In the genomic region with DNA sequence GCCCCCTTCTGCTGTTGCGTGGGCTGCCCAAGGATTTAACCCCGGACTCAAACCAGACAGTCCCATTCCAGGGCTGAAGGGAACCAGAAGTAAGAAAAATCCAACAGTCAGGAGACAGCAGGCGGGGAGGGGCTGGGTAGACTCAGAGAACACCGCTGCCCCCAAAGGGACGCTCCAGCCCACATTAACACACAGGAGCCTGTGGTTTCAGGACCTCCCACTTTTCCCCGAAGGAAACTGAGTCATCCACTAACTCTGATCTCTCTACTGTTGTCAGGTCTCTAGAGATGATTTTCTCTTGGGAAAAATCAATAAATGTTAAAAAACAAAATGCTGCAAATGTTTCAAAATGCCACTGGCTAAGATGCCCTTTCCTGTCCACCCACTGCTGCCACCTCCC, we compare ENCODE assay signal across 17 cellular contexts. TPM values are rescaled to one million over a fixed set of nuclear protein-coding genes. Genes with fewer than 3 reads are reported as not detected.
DNase-seq lines count a peak whose midpoint lies in the region; ATAC-seq lines count a peak whose summit lies in the region.
"Had no signal": no experiment of that assay in that cellular context is flagged by ENCODE, and none has a peak within 500 bp of the region (broad histone marks: within the 10 kb centered on the region; RNA-seq: fewer than 3 reads in every experiment).

No MANE protein-coding gene starts in this region.

- CTCF ChIA-PET in activated naive CD4-positive, alpha-beta T cell treated with anti-CD3 and anti-CD28 coated beads, Interleukin-2, amount 10 ng/mL, durations not matched to agents 7 days and 5 days (lab: Charles Lee): no interaction called here

- no peak overlapping the region for H4K91ac ChIP-seq in trophoblast cell (ENCODE audit: low read depth, low read length)

- H3K79me1 ChIP-seq in trophoblast cell (ENCODE audit: low read length): no peaks in the 10 kb centered on the region

- H3K36me3 Mint-ChIP-seq in activated naive CD4-positive, alpha-beta T cell treated with anti-CD3 and anti-CD28 coated beads, Interleukin-2, amount 50 U/mL, for 72 hours: peaks cover 18 to 21% of the 10 kb centered on the region in 2 donors
- peaks cover 59% of the 10 kb centered on the region for H3K36me3 Mint-ChIP-seq in activated naive CD4-positive, alpha-beta T cell treated with anti-CD3 and anti-CD28 coated beads, Interleukin-2, amount 10 ng/mL, durations not matched to agents 7 days and 5 days
- peaks cover 95% of the 10 kb centered on the region for H3K36me3 Mint-ChIP-seq in activated T-helper 17 cell treated with anti-CD3 and anti-CD28 coated beads, Interleukin-2, amount 50 U/mL, for 72 hours (ENCODE audit: low read depth)
- H3K36me3 Mint-ChIP-seq: natural killer cell treated with Interleukin-12 subunit alpha and Interleukin-12 subunit beta and Interleukin-15 and Interleukin-18, amount 100 ng/mL, for 72 hours had no signal

- H3K27ac ChIP-seq in trophoblast cell (ENCODE audit: low read depth, low read length): no peak overlapping the region

- H3K79me2 ChIP-seq in trophoblast cell (ENCODE audit: control insufficient read depth, insufficient read depth, low read length, poor library complexity): no peaks in the 10 kb centered on the region

- no peaks in the 10 kb centered on the region for H3K9me3 Mint-ChIP-seq in activated naive CD4-positive, alpha-beta T cell treated with anti-CD3 and anti-CD28 coated beads, Interleukin-2, amount 50 U/mL, for 72 hours
- no peaks in the 10 kb centered on the region for H3K9me3 Mint-ChIP-seq in activated naive CD4-positive, alpha-beta T cell treated with anti-CD3 and anti-CD28 coated beads, Interleukin-2, amount 10 ng/mL, durations not matched to agents 7 days and 5 days
- no peaks in the 10 kb centered on the region for H3K9me3 Mint-ChIP-seq in activated T-helper 17 cell treated with anti-CD3 and anti-CD28 coated beads, Interleukin-2, amount 50 U/mL, for 72 hours
- H3K9me3 Mint-ChIP-seq: natural killer cell treated with Interleukin-12 subunit alpha and Interleukin-12 subunit beta and Interleukin-15 and Interleukin-18, amount 100 ng/mL, for 72 hours had no signal

- H2BK120ac ChIP-seq in trophoblast cell (ENCODE audit: insufficient read depth, low read length, poor library complexity): no peak overlapping the region

- H3K36me3 ChIP-seq in trophoblast cell (ENCODE audit: control insufficient read depth in 1 of 2, insufficient read depth in 2 of 2, low read length in 2 of 2): peaks cover 23 to 40% of the 10 kb centered on the region in 2 experiments

- H3K4me2 ChIP-seq in trophoblast cell (ENCODE audit: low read length): no peak overlapping the region

- H4K8ac ChIP-seq in trophoblast cell (ENCODE audit: low read depth, low read length): no peak overlapping the region

- no peak overlapping the region for H3K14ac ChIP-seq in trophoblast cell (ENCODE audit: low read length)

- peak; percentile 57 to 72 for ATAC-seq in activated naive CD4-positive, alpha-beta T cell treated with anti-CD3 and anti-CD28 coated beads, Interleukin-2, amount 50 U/mL, for 72 hours
- ATAC-seq in activated T-helper 17 cell treated with anti-CD3 and anti-CD28 coated beads, Interleukin-2, amount 50 U/mL, for 72 hours (replicated peaks): peak; percentile 88
- no peak for ATAC-seq in left cardiac atrium
- ATAC-seq: natural killer cell treated with Interleukin-12 subunit alpha and Interleukin-12 subunit beta and Interleukin-15 and Interleukin-18, amount 100 ng/mL, for 72 hours had no signal

- H3K4me1 ChIP-seq in trophoblast cell (ENCODE audit: control insufficient read depth in 1 of 2, insufficient read depth in 2 of 2, low read length in 2 of 2): no peaks in the 10 kb centered on the region

- H3K4me1 Mint-ChIP-seq in activated naive CD4-positive, alpha-beta T cell treated with anti-CD3 and anti-CD28 coated beads, Interleukin-2, amount 10 ng/mL, durations not matched to agents 7 days and 5 days: peaks cover 32% of the 10 kb centered on the region
- H3K4me1 Mint-ChIP-seq in activated T-helper 17 cell treated with anti-CD3 and anti-CD28 coated beads, Interleukin-2, amount 50 U/mL, for 72 hours: peaks cover 39% of the 10 kb centered on the region

- no peak overlapping the region for H2AFZ ChIP-seq in trophoblast cell (ENCODE audit: insufficient read depth, low read length, poor library complexity)

- H2AK5ac ChIP-seq in trophoblast cell (ENCODE audit: low read length): no peak overlapping the region

- intact Hi-C loops in left cardiac atrium (cut with DNase I): no loop called here

- H3K4me3 Mint-ChIP-seq in activated naive CD4-positive, alpha-beta T cell treated with anti-CD3 and anti-CD28 coated beads, Interleukin-2, amount 10 ng/mL, durations not matched to agents 7 days and 5 days: no peak overlapping the region
- H3K4me3 Mint-ChIP-seq in activated T-helper 17 cell treated with anti-CD3 and anti-CD28 coated beads, Interleukin-2, amount 50 U/mL, for 72 hours: peak overlapping the region; percentile 35
- H3K4me3 Mint-ChIP-seq: natural killer cell treated with Interleukin-12 subunit alpha and Interleukin-12 subunit beta and Interleukin-15 and Interleukin-18, amount 100 ng/mL, for 72 hours had no signal

- H3K4me3 ChIP-seq in trophoblast cell (ENCODE audit: low read depth, low read length): peak overlapping the region; percentile 10
- H3K4me3 ChIP-seq: skin epidermis had no signal

- WGBS in trophoblast cell (ENCODE audit: extremely low coverage, insufficient coverage, insufficient read length): no CpG with 5 or more reads among the region's 6 CpGs

- H3K23ac ChIP-seq in trophoblast cell (ENCODE audit: low read length): no peak overlapping the region

- no peaks in the 10 kb centered on the region for H3K27me3 ChIP-seq in trophoblast cell (ENCODE audit: insufficient read depth, low read length)

- no peak for DNase-seq in activated naive CD4-positive, alpha-beta T cell treated with anti-CD3 and anti-CD28 coated beads, Interleukin-2, amount 50 U/mL, for 72 hours (ENCODE audit: low spot score in 2 of 2)
- no peak for DNase-seq in activated naive CD4-positive, alpha-beta T cell treated with anti-CD3 and anti-CD28 coated beads, Interleukin-2, amount 10 ng/mL, durations not matched to agents 7 days and 5 days
- no peak for DNase-seq in trophoblast cell
- DNase-seq in left cardiac atrium: no peak
- DNase-seq in OCI-M2 (lab: John Stamatoyannopoulos, UW; ENCODE audit: unreplicated experiment): no peak
- DNase-seq in NCI-H1092 (lab: John Stamatoyannopoulos, UW): no peak
- DNase-seq: activated CD4-positive, CD25-positive, alpha-beta regulatory T cell; activated effector memory CD4-positive, alpha-beta T cell treated with Interleukin-2 at 50 U/mL for 16 hours; kidney; NCI-H1105 treated with DMSO at 0.1 percent for 48 hours; NCI-H510A treated with DMSO at 0.1 percent for 48 hours; Right ventricle myocardium superior; stimulated activated naive CD4-positive, alpha-beta T cell treated with Interleukin-2 at 50 U/mL for 16 hours had no signal

- H3K4ac ChIP-seq in trophoblast cell (ENCODE audit: low read depth, low read length): no peak overlapping the region

- H2BK5ac ChIP-seq in trophoblast cell (ENCODE audit: low read depth, low read length, poor library complexity): no peak overlapping the region

- no peak overlapping the region for H3K9ac ChIP-seq in trophoblast cell (ENCODE audit: low read length)

- peak overlapping the region; percentile 76 to 84 for H3K27ac Mint-ChIP-seq in activated naive CD4-positive, alpha-beta T cell treated with anti-CD3 and anti-CD28 coated beads, Interleukin-2, amount 50 U/mL, for 72 hours
- H3K27ac Mint-ChIP-seq in activated naive CD4-positive, alpha-beta T cell treated with anti-CD3 and anti-CD28 coated beads, Interleukin-2, amount 10 ng/mL, durations not matched to agents 7 days and 5 days: no peak overlapping the region
- peak overlapping the region; percentile 84 for H3K27ac Mint-ChIP-seq in activated T-helper 17 cell treated with anti-CD3 and anti-CD28 coated beads, Interleukin-2, amount 50 U/mL, for 72 hours
- H3K27ac Mint-ChIP-seq: progenitor cell of endocrine pancreas had no signal

- no peaks in the 10 kb centered on the region for H3K9me3 ChIP-seq in trophoblast cell (ENCODE audit: insufficient read depth, low read depth, low read length)

- no peak overlapping the region for H3K18ac ChIP-seq in trophoblast cell (ENCODE audit: low read length)

- no peak overlapping the region for H2BK12ac ChIP-seq in trophoblast cell (ENCODE audit: low read length)

- H4K12ac ChIP-seq in trophoblast cell (ENCODE audit: low read depth, low read length): no peak overlapping the region

- no peaks in the 10 kb centered on the region for H3K27me3 Mint-ChIP-seq in activated naive CD4-positive, alpha-beta T cell treated with anti-CD3 and anti-CD28 coated beads, Interleukin-2, amount 10 ng/mL, durations not matched to agents 7 days and 5 days
- H3K27me3 Mint-ChIP-seq in activated T-helper 17 cell treated with anti-CD3 and anti-CD28 coated beads, Interleukin-2, amount 50 U/mL, for 72 hours: no peaks in the 10 kb centered on the region
- H3K27me3 Mint-ChIP-seq: natural killer cell treated with Interleukin-12 subunit alpha and Interleukin-12 subunit beta and Interleukin-15 and Interleukin-18, amount 100 ng/mL, for 72 hours; progenitor cell of endocrine pancreas had no signal

RNA-seq across cellular contexts. Expression of a gene that starts 41.6 kb away (rescaled TPM):
- total RNA-seq in activated naive CD4-positive, alpha-beta T cell treated with anti-CD3 and anti-CD28 coated beads, Interleukin-2, amount 50 U/mL, for 72 hours: 10 to 100 TPM; 26.0 to 28.3 TPM
- total RNA-seq in activated T-helper 17 cell treated with anti-CD3 and anti-CD28 coated beads, Interleukin-2, amount 50 U/mL, for 72 hours: 10 to 100 TPM; 30.1 to 33.9 TPM
- 16.7 and 17.5 TPM in 2 replicates for polyA plus RNA-seq in trophoblast cell (2013)
- 10 to 100 TPM; 36.5 to 41.8 TPM for total RNA-seq in left cardiac atrium

RNA-seq across cellular contexts. Expression of a gene that starts 49.4 kb away (rescaled TPM):
- total RNA-seq in activated naive CD4-positive, alpha-beta T cell treated with anti-CD3 and anti-CD28 coated beads, Interleukin-2, amount 50 U/mL, for 72 hours: 10 to 100 TPM in 1 of 2 donors, 1 to 10 TPM in 1; 9.0 to 22.7 TPM
- total RNA-seq in activated T-helper 17 cell treated with anti-CD3 and anti-CD28 coated beads, Interleukin-2, amount 50 U/mL, for 72 hours: 10 to 100 TPM; 12.0 to 15.9 TPM
- 0.25 and 0.31 TPM in 2 replicates for polyA plus RNA-seq in trophoblast cell (2013)
- total RNA-seq in left cardiac atrium: 10 to 100 TPM; 35.1 to 41.2 TPM

Comparison
In these comparisons a context has a peak if more than half of its experiments do, and no peak if none do; other contexts are left out.
1. ATAC-seq: peak in activated naive CD4-positive, alpha-beta T cell treated with anti-CD3 and anti-CD28 coated beads, Interleukin-2, amount 50 U/mL, for 72 hours (2 of 2) and activated T-helper 17 cell treated with anti-CD3 and anti-CD28 coated beads, Interleukin-2, amount 50 U/mL, for 72 hours (single experiment); none in left cardiac atrium (0 of 2).